In the genomic region with DNA sequence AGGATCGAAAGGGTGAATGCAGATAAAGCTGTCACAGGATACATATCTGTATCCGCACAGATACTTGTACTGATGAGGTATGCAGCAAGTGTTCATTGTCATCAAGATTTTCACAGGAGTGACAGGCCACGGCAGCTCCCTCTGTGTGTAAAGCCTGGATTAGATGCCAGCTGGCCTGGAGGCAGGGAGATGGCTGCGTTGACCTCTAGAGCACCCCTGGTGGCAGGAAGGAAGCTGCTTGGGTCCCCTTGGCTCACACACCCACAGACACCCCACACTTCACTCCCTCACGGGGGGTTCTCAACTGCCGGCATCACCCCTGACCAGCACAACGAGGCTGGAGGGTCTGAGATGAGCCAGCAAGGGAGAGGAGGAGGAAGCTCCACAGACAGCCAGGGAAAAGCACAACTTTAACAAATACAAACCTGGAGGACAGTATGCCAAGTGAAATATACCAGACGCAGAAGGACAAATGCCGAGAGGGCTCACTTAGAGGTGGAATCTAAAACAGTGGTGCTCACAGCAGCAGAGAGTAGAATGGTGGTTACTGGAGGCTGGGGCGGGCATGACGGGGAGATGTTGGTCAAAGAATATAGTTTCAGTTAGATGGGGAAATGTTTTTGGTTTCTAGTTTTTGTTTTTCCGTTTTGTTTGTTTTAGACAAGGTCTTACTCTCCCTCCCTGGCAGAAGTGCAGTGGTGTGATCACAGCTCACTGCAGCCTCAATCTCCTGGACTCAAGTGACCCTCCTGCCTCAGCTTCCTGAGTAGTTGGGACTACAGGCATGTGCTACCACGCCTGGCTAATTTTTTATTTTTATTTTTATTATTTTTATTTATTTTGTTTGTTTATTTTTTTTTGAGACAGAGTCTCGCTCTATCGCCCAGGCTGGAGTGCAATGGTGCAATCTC, we compare ENCODE assay signal across 10 cellular contexts. TPM values are rescaled to one million over a fixed set of nuclear protein-coding genes. Genes with fewer than 3 reads are reported as not detected.
DNase-seq lines count a peak whose midpoint lies in the region; ATAC-seq and TF ChIP-seq lines count a peak whose summit lies in the region.
"Had no signal": no experiment of that assay in that cellular context is flagged by ENCODE, and none has a peak within 500 bp of the region (broad histone marks: within the 10 kb centered on the region; RNA-seq: fewer than 3 reads in every experiment).

No MANE protein-coding gene starts in this region.

- no peak overlapping the region for H3K27ac ChIP-seq in PC-3 (ENCODE audit: low read length)
- peak overlapping the region; percentile 67 for H3K27ac ChIP-seq in stomach smooth muscle (ENCODE audit: low read length)
- H3K27ac ChIP-seq: ovary had no signal

- CTCF ChIA-PET in PC-3 (lab: Charles Lee): interaction anchor here (0.6 kb wide), 1 partner anchor 44 kb away, joined by 3 read pairs; no protein-coding TSS in a partner anchor

- H3K4me3 ChIP-seq in PC-3 (ENCODE audit: low read length) (no peak overlapping the region), stomach smooth muscle (ENCODE audit: low read length in 2 of 2) (peak overlapping the region; percentile 21 to 54)
- H3K4me3 ChIP-seq: ovary had no signal

- no TSS peak for BruUV-seq in PC-3 (replicated peaks; lab: Mats Ljungman, UMichigan)

- no peak for ATAC-seq in PC-3
- no peak for ATAC-seq in GM21390 (IDR thresholded peaks at IDR 0.05; ENCODE audit: unreplicated experiment)

- no peaks in the 10 kb centered on the region for H3K27me3 ChIP-seq in PC-3 (ENCODE audit: low read length)
- H3K27me3 ChIP-seq in stomach smooth muscle (ENCODE audit: control insufficient read depth in 1 of 2, insufficient read depth in 2 of 2, low read length in 2 of 2): no peaks in the 10 kb centered on the region
- H3K27me3 ChIP-seq: ovary had no signal

- H3F3A ChIP-seq in PC-3 (ENCODE audit: low read length, unreplicated experiment): no peaks in the 10 kb centered on the region

- no peaks in the 10 kb centered on the region for H3K4me1 ChIP-seq in PC-3 (ENCODE audit: insufficient read depth, low read length)
- peaks cover 11% of the 10 kb centered on the region for H3K4me1 ChIP-seq in stomach smooth muscle (ENCODE audit: control insufficient read depth, insufficient read depth, low read length)

- no peak overlapping the region for H2AFZ ChIP-seq in PC-3 (ENCODE audit: low read length)

- H3K9me2 ChIP-seq in PC-3 (replicated peaks; ENCODE audit: low read length): no peaks in the 10 kb centered on the region

- DNase-seq in DMS53 (lab: John Stamatoyannopoulos, UW): peak; percentile 31
- no peak for DNase-seq in DMS53 treated with DMSO at 0.1 percent for 48 hours (lab: John Stamatoyannopoulos, UW; ENCODE audit: unreplicated experiment)
- no peak for DNase-seq in PC-3
- DNase-seq in globus pallidus (ENCODE audit: low spot score): peak; percentile 24
- DNase-seq in GOT3 (lab: John Stamatoyannopoulos, UW): no peak
- DNase-seq in activated CD4-positive, CD25-positive, alpha-beta regulatory T cell (lab: John Stamatoyannopoulos, UW): no peak
- DNase-seq: NCI-H1930, ovary had no signal

- H3K9me3 ChIP-seq in PC-3 (ENCODE audit: low read length) (no peaks in the 10 kb centered on the region), stomach smooth muscle (ENCODE audit: control insufficient read depth in 2 of 2, low read length in 2 of 2) (no peaks in the 10 kb centered on the region)
- H3K9me3 ChIP-seq: ovary had no signal

- H3K36me3 ChIP-seq in PC-3 (ENCODE audit: low read depth, low read length) (peaks cover 9% of the 10 kb centered on the region; the same call in 1 of the 2 replicates), stomach smooth muscle (ENCODE audit: control insufficient read depth in 2 of 2, insufficient read depth in 2 of 2, low read length in 2 of 2) (no peaks in the 10 kb centered on the region)
- H3K36me3 ChIP-seq: ovary had no signal

- peak; percentile 33; the same call in 1 of the 2 replicates for TF ChIP-seq CTCF in PC-3 (conservative IDR thresholded peaks at IDR 0.05; ENCODE audit: low read depth, low read length)

- H3K9ac ChIP-seq in PC-3 (ENCODE audit: low read length): no peak overlapping the region
- peak overlapping the region; percentile 7 to 29 for H3K9ac ChIP-seq in stomach smooth muscle (ENCODE audit: low read length in 2 of 2)

- no peaks in the 10 kb centered on the region for H3K79me2 ChIP-seq in PC-3 (ENCODE audit: low read length)

- intact Hi-C loops in PC-3 (cut with micrococcal nuclease): no loop called here

- H4K20me1 ChIP-seq in PC-3 (ENCODE audit: low read length): no peaks in the 10 kb centered on the region

- POLR2A ChIA-PET in PC-3 (lab: Charles Lee; ENCODE audit: unreplicated experiment): no interaction called here

- H3K4me2 ChIP-seq in PC-3 (ENCODE audit: low read length): no peak overlapping the region

RNA-seq across cellular contexts. Expression of a gene that starts 45.7 kb away (rescaled TPM):
- 22.3 and 27.7 TPM in 2 replicates for total RNA-seq in PC-3 (2014; rRNA removed)

Comparison
In these comparisons a context has a peak if more than half of its experiments do, and no peak if none do; other contexts are left out.
1. DNase-seq: peak in DMS53 (single experiment) and globus pallidus (single experiment); none in DMS53 treated with DMSO at 0.1 percent for 48 hours (single experiment), PC-3 (single experiment), GOT3 (single experiment) and activated CD4-positive, CD25-positive, alpha-beta regulatory T cell (0 of 4).